Comparison of ENCODE assay signal across 10 cellular contexts in the genomic region with DNA sequence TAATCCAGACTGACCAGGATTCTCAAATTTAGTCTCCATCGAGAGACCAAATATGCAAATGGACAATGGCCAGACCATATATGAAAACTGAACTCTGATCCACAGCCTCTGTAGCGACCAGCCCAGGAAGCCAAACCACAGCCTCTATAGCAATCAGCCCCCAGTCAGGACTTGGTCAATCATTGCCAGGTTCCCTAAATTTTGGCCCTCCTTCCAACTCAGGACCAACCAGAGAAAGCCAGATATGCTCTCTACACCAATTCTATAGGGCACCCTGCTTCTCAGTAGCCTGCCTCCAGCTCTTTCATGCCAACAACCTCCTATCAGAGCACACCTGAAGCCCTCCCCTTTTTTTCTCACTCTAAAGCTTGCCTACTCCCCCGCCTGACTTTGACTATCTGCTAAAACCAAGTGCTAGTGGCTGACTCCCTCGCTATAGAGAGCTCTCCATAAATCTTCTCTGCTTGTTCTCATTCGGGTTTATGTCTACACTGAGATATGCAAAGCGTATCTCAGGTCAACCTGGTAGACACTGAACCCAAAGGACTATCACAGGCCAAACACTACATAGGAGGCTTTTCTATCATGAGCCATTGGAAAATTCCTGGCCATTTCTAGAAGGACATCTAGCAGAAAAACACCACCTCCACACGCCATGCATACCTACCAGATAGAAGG.
A peak's percentile ranks its signal among the peaks of the same experiment; 100 is the strongest.
DNase-seq lines count a peak whose midpoint lies in the region; ATAC-seq, FAIRE-seq and TF ChIP-seq lines count a peak whose summit lies in the region.
"Had no signal": no experiment of that assay in that cellular context is flagged by ENCODE, and none has a peak within 500 bp of the region (broad histone marks: within the 10 kb centered on the region; RNA-seq: fewer than 3 reads in every experiment).

No MANE protein-coding gene starts in this region.

- no peak for TF ChIP-seq CTCF in DOHH2 (IDR thresholded peaks at IDR 0.05; ENCODE audit: low read depth, low read length, poor library complexity, severe bottlenecking)
- no peak for TF ChIP-seq CTCF in D721Med (IDR thresholded peaks at IDR 0.05; ENCODE audit: insufficient read depth, missing control alignments)
- TF ChIP-seq CTCF in thyroid gland (IDR thresholded peaks at IDR 0.05): no peak

- peak overlapping the region; percentile 69 for H3K4me3 ChIP-seq in DOHH2 (ENCODE audit: low read length)
- H3K4me3 ChIP-seq in thyroid gland (replicated peaks in 1 of 3): no peak overlapping the region
- H3K4me3 ChIP-seq: transverse colon had no signal

- WGBS in thyroid gland, 2 donors: 88 to 92% methylated on average over 7 of the region's 7 CpGs

- POLR2A ChIA-PET in activated naive CD8-positive, alpha-beta T cell treated with anti-CD3 and anti-CD28 coated beads, Interleukin-2, amount 10 ng/mL, durations not matched to agents 7 days and 5 days (lab: Charles Lee): interaction anchor here (1.0 to 6.7 kb wide), 8 partner anchors 12 to 109 kb away, joined by 3 to 74 read pairs (median 9); no protein-coding TSS in a partner anchor

- intact Hi-C loops in thyroid gland (cut with DNase I): no loop called here

- no peaks in the 10 kb centered on the region for H3K27me3 Mint-ChIP-seq in activated naive CD8-positive, alpha-beta T cell treated with anti-CD3 and anti-CD28 coated beads, Interleukin-2, amount 10 ng/mL, durations not matched to agents 7 days and 5 days

- TF ChIP-seq POLR2A in thyroid gland (IDR thresholded peaks at IDR 0.05): no peak

- H3K4me1 ChIP-seq in DOHH2 (ENCODE audit: control insufficient read depth, low read length): peaks cover 88% of the 10 kb centered on the region
- H3K4me1 ChIP-seq in thyroid gland: peaks cover 0 to 6% of the 10 kb centered on the region in 2 donors

- H3K27ac Mint-ChIP-seq in activated naive CD8-positive, alpha-beta T cell treated with anti-CD3 and anti-CD28 coated beads, Interleukin-2, amount 10 ng/mL, durations not matched to agents 7 days and 5 days: peak overlapping the region; percentile 94

- H3K4me1 Mint-ChIP-seq in activated naive CD8-positive, alpha-beta T cell treated with anti-CD3 and anti-CD28 coated beads, Interleukin-2, amount 10 ng/mL, durations not matched to agents 7 days and 5 days: peaks cover 72% of the 10 kb centered on the region

- no peaks in the 10 kb centered on the region for H3K9me2 ChIP-seq in DOHH2 (replicated peaks; ENCODE audit: control insufficient read depth, low read length)

- H3F3A ChIP-seq in DOHH2 (ENCODE audit: control insufficient read depth, insufficient read depth): peaks cover 29% of the 10 kb centered on the region

- ATAC-seq in GM21360 (IDR thresholded peaks at IDR 0.05; ENCODE audit: unreplicated experiment) (peak; percentile 39), HG03442 (IDR thresholded peaks at IDR 0.05; ENCODE audit: unreplicated experiment) (peak; percentile 56)
- peak; percentile 58 for ATAC-seq in activated naive CD8-positive, alpha-beta T cell treated with anti-CD3 and anti-CD28 coated beads, Interleukin-2, amount 10 ng/mL, durations not matched to agents 7 days and 5 days (ENCODE audit: low read depth)

- no peak for FAIRE-seq in D721Med (lab: Jason Lieb, UNC)
- FAIRE-seq: bronchial epithelial cell had no signal

- H3K27me3 ChIP-seq in DOHH2 (ENCODE audit: control insufficient read depth, low read length): no peaks in the 10 kb centered on the region
- H3K27me3 ChIP-seq in thyroid gland: no peaks in the 10 kb centered on the region
- H3K27me3 ChIP-seq: transverse colon had no signal

- H3K4me2 ChIP-seq in DOHH2 (ENCODE audit: low read length): peak overlapping the region; percentile 86

- H3K36me3 ChIP-seq in DOHH2 (ENCODE audit: control insufficient read depth, low read length): peaks cover 1% of the 10 kb centered on the region; the same call in 1 of the 2 replicates
- no peaks in the 10 kb centered on the region for H3K36me3 ChIP-seq in thyroid gland
- H3K36me3 ChIP-seq: transverse colon had no signal

- H3K9me3 Mint-ChIP-seq in activated naive CD8-positive, alpha-beta T cell treated with anti-CD3 and anti-CD28 coated beads, Interleukin-2, amount 10 ng/mL, durations not matched to agents 7 days and 5 days: no peaks in the 10 kb centered on the region

- peak overlapping the region; percentile 76 for H3K4me3 Mint-ChIP-seq in activated naive CD8-positive, alpha-beta T cell treated with anti-CD3 and anti-CD28 coated beads, Interleukin-2, amount 10 ng/mL, durations not matched to agents 7 days and 5 days

- no peaks in the 10 kb centered on the region for H4K20me1 ChIP-seq in DOHH2 (ENCODE audit: control insufficient read depth, insufficient read depth, low read depth, low read length)

- DNase-seq in activated naive CD8-positive, alpha-beta T cell treated with anti-CD3 and anti-CD28 coated beads, Interleukin-2, amount 10 ng/mL, durations not matched to agents 7 days and 5 days: no peak
- DNase-seq in GOT3 (lab: John Stamatoyannopoulos, UW) (no peak), ecto neural progenitor cell (ENCODE audit: low spot score) (no peak), D721Med (ENCODE audit: insufficient read length, low spot score) (no peak), thyroid gland (no peak)

- H3K36me3 Mint-ChIP-seq in activated naive CD8-positive, alpha-beta T cell treated with anti-CD3 and anti-CD28 coated beads, Interleukin-2, amount 10 ng/mL, durations not matched to agents 7 days and 5 days: peaks cover 21% of the 10 kb centered on the region

- H3K27ac ChIP-seq in DOHH2 (ENCODE audit: low read depth, low read length): peak overlapping the region; percentile 99
- H3K27ac ChIP-seq in thyroid gland: no peak overlapping the region

- H3K9me3 ChIP-seq in DOHH2 (ENCODE audit: control insufficient read depth, insufficient read depth, low read length) (no peaks in the 10 kb centered on the region), thyroid gland (no peaks in the 10 kb centered on the region)
- H3K9me3 ChIP-seq: transverse colon had no signal

- H3K79me2 ChIP-seq in DOHH2 (ENCODE audit: control insufficient read depth, low read length): peaks cover 8% of the 10 kb centered on the region
